In the genomic region with DNA sequence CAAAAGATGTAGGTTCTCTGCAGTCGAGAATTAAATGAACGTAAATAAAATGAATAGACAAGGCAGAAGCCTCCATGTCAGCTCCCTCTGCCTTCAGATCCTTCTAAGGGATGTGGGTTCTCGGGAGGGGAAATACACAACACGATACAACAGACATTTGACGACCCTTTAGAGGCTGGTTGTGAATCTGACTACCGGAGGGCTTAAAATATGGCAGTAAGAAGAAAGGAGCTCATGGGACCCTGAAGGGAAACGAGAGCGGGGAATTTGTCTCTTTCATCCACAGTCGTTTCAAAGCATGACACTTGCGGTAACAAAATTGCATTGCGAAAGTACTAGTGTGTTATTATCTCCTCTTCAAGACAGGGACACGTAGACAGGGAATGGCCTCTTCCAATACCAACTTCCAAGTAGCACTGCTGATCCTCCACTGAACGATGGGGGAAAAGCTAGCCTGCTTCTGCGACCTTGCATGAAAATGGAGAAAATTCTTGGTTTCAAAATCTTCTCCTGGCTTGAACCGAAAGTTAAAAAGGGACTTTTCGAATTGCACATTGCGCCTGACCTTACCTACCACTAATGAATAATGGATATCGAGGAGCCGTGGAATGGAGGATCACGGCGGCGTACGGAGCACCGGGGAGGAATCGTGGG, we compare ENCODE assay signal across 2 cellular contexts.
TF ChIP-seq lines count a peak whose summit lies in the region.

No MANE protein-coding gene starts in this region.

TF ChIP-seq in SK-N-SH, 30 proteins besides CTCF, POLR2A, EP300 and RAD21 (continued from another document):
- TF ChIP-seq, protein P1, sequence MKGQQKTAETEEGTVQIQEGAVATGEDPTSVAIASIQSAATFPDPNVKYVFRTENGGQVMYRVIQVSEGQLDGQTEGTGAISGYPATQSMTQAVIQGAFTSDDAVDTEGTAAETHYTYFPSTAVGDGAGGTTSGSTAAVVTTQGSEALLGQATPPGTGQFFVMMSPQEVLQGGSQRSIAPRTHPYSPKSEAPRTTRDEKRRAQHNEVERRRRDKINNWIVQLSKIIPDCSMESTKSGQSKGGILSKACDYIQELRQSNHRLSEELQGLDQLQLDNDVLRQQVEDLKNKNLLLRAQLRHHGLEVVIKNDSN (IDR thresholded peaks at IDR 0.05; ENCODE audit: borderline replicate concordance, low read depth) = no peak
- TF ChIP-seq YY1 (IDR thresholded peaks at IDR 0.05; ENCODE audit: low read depth) (no peak; the same call in 1 of the 2 replicates), TEAD4 (IDR thresholded peaks at IDR 0.05; ENCODE audit: borderline replicate concordance, insufficient read depth) (no peak), SMC3 (IDR thresholded peaks at IDR 0.05; ENCODE audit: low read depth, low read length) (no peak), EZH2phosphoT487 (IDR thresholded peaks at IDR 0.05; ENCODE audit: borderline replicate concordance, low read depth) (no peak), RFX5 (IDR thresholded peaks at IDR 0.05; ENCODE audit: low read length) (no peak), RCOR1 (IDR thresholded peaks at IDR 0.05; ENCODE audit: low read length) (no peak), CHD2 (IDR thresholded peaks at IDR 0.05; ENCODE audit: low read length, partially characterized antibody) (no peak)
- TF ChIP-seq, protein P2, sequence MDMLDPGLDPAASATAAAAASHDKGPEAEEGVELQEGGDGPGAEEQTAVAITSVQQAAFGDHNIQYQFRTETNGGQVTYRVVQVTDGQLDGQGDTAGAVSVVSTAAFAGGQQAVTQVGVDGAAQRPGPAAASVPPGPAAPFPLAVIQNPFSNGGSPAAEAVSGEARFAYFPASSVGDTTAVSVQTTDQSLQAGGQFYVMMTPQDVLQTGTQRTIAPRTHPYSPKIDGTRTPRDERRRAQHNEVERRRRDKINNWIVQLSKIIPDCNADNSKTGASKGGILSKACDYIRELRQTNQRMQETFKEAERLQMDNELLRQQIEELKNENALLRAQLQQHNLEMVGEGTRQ (IDR thresholded peaks at IDR 0.05; ENCODE audit: borderline replicate concordance, low read depth, low read length) = no peak
TF ChIP-seq in SK-N-SH: peak in this region for 0.

TF ChIP-seq in SK-N-SH treated with all-trans-retinoic acid at 6 μM for 48 hours, 23 proteins besides CTCF, POLR2A, EP300 and RAD21 (continued from another document):
- TF ChIP-seq, protein P3, sequence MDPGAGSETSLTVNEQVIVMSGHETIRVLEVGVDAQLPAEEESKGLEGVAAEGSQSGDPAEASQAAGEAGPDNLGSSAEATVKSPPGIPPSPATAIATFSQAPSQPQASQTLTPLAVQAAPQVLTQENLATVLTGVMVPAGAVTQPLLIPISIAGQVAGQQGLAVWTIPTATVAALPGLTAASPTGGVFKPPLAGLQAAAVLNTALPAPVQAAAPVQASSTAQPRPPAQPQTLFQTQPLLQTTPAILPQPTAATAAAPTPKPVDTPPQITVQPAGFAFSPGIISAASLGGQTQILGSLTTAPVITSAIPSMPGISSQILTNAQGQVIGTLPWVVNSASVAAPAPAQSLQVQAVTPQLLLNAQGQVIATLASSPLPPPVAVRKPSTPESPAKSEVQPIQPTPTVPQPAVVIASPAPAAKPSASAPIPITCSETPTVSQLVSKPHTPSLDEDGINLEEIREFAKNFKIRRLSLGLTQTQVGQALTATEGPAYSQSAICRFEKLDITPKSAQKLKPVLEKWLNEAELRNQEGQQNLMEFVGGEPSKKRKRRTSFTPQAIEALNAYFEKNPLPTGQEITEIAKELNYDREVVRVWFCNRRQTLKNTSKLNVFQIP (CRISPR knock-in tag; IDR thresholded peaks at IDR 0.05; ENCODE audit: borderline replicate concordance, low read depth) = no peak
- no peak for TF ChIP-seq ZC3H10 (CRISPR knock-in tag; IDR thresholded peaks at IDR 0.05)
- TF ChIP-seq PPARA (CRISPR knock-in tag; IDR thresholded peaks at IDR 0.05; ENCODE audit: borderline replicate concordance) = no peak
- TF ChIP-seq TOX (CRISPR knock-in tag; IDR thresholded peaks at IDR 0.05; ENCODE audit: borderline replicate concordance) = no peak
- TF ChIP-seq, protein P4, sequence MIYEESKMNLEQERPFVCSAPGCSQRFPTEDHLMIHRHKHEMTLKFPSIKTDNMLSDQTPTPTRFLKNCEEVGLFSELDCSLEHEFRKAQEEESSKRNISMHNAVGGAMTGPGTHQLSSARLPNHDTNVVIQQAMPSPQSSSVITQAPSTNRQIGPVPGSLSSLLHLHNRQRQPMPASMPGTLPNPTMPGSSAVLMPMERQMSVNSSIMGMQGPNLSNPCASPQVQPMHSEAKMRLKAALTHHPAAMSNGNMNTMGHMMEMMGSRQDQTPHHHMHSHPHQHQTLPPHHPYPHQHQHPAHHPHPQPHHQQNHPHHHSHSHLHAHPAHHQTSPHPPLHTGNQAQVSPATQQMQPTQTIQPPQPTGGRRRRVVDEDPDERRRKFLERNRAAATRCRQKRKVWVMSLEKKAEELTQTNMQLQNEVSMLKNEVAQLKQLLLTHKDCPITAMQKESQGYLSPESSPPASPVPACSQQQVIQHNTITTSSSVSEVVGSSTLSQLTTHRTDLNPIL (CRISPR knock-in tag; IDR thresholded peaks at IDR 0.05; ENCODE audit: low read depth) = no peak
- no peak for TF ChIP-seq RARB (CRISPR knock-in tag; IDR thresholded peaks at IDR 0.05)
- no peak for TF ChIP-seq TCF4 (CRISPR knock-in tag; IDR thresholded peaks at IDR 0.05; ENCODE audit: borderline replicate concordance)
- TF ChIP-seq GLIS3 (CRISPR knock-in tag; IDR thresholded peaks at IDR 0.05) = no peak
- TF ChIP-seq OSR1 (CRISPR knock-in tag; IDR thresholded peaks at IDR 0.05) = no peak
- TF ChIP-seq, protein P5, sequence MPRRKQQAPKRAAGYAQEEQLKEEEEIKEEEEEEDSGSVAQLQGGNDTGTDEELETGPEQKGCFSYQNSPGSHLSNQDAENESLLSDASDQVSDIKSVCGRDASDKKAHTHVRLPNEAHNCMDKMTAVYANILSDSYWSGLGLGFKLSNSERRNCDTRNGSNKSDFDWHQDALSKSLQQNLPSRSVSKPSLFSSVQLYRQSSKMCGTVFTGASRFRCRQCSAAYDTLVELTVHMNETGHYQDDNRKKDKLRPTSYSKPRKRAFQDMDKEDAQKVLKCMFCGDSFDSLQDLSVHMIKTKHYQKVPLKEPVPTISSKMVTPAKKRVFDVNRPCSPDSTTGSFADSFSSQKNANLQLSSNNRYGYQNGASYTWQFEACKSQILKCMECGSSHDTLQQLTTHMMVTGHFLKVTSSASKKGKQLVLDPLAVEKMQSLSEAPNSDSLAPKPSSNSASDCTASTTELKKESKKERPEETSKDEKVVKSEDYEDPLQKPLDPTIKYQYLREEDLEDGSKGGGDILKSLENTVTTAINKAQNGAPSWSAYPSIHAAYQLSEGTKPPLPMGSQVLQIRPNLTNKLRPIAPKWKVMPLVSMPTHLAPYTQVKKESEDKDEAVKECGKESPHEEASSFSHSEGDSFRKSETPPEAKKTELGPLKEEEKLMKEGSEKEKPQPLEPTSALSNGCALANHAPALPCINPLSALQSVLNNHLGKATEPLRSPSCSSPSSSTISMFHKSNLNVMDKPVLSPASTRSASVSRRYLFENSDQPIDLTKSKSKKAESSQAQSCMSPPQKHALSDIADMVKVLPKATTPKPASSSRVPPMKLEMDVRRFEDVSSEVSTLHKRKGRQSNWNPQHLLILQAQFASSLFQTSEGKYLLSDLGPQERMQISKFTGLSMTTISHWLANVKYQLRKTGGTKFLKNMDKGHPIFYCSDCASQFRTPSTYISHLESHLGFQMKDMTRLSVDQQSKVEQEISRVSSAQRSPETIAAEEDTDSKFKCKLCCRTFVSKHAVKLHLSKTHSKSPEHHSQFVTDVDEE (CRISPR knock-in tag; IDR thresholded peaks at IDR 0.05) = no peak
- TF ChIP-seq BACH2 (CRISPR knock-in tag; IDR thresholded peaks at IDR 0.05; ENCODE audit: borderline replicate concordance) = no peak
- no peak for TF ChIP-seq ESRRG (CRISPR knock-in tag; IDR thresholded peaks at IDR 0.05)
- TF ChIP-seq ZFP30 (CRISPR knock-in tag; IDR thresholded peaks at IDR 0.05) = no peak
